In genomic region chr5:157994271-157994691, GRCh38 we compare ENCODE assay signal across 12 cellular contexts.
A peak's percentile ranks its signal among the peaks of the same experiment; 100 is the strongest.
DNase-seq lines count a peak whose midpoint lies in the region; FAIRE-seq and TF ChIP-seq lines count a peak whose summit lies in the region.
"Had no signal": no experiment of that assay in that cellular context is flagged by ENCODE, and none has a peak within 500 bp of the region (broad histone marks: within the 10 kb centered on the region; RNA-seq: fewer than 3 reads in every experiment).

No MANE protein-coding gene starts in this region.

- H3K4me1 ChIP-seq in astrocyte (ENCODE audit: insufficient read depth, low read length) (no peaks in the 10 kb centered on the region), neuronal stem cell (ENCODE audit: control insufficient read depth in 2 of 2, insufficient read depth in 1 of 2, low read depth in 1 of 2, low read length in 2 of 2) (no peaks in the 10 kb centered on the region)

- no peaks in the 10 kb centered on the region for H3K79me2 ChIP-seq in astrocyte (ENCODE audit: insufficient read depth, low read length)

- TF ChIP-seq CTCF in astrocyte (IDR thresholded peaks at IDR 0.05; ENCODE audit: insufficient read depth, low read depth, low read length) (no peak), HFFc6 (IDR thresholded peaks at IDR 0.05) (no peak)

- H2BK15ac ChIP-seq in neuronal stem cell (ENCODE audit: low read length) = peak overlapping the region; percentile 25

- H3K14ac ChIP-seq in neuronal stem cell (ENCODE audit: low read length) = no peak overlapping the region

- H2AFZ ChIP-seq in astrocyte (ENCODE audit: low read depth, low read length) (no peak overlapping the region), neuronal stem cell (ENCODE audit: low read length) (peak overlapping the region; percentile 55)

- no peaks in the 10 kb centered on the region for H3K36me3 ChIP-seq in astrocyte (ENCODE audit: insufficient read depth, low read length)
- H3K36me3 ChIP-seq in neuronal stem cell (replicated peaks in 1 of 2; ENCODE audit: control insufficient read depth in 2 of 2, insufficient read depth in 2 of 2, low read length in 2 of 2) = no peaks in the 10 kb centered on the region

- no peaks in the 10 kb centered on the region for H3K27me3 Mint-ChIP-seq in astrocyte (ENCODE audit: low read depth, unreplicated experiment)
- peaks cover 2% of the 10 kb centered on the region; the same call in 1 of the 2 replicates for H3K27me3 Mint-ChIP-seq in HFFc6 (ENCODE audit: insufficient read depth)

- no peak overlapping the region for H3K4me2 ChIP-seq in astrocyte (ENCODE audit: low read length)
- no peak overlapping the region for H3K4me2 ChIP-seq in neuronal stem cell (ENCODE audit: insufficient read depth, low read length, poor library complexity, severe bottlenecking)

- peak overlapping the region; percentile 34 for H3K27ac Mint-ChIP-seq in astrocyte (ENCODE audit: unreplicated experiment)
- H3K27ac Mint-ChIP-seq in HFFc6 = no peak overlapping the region

- no peak overlapping the region for H2BK12ac ChIP-seq in neuronal stem cell (ENCODE audit: low read length)

- H4K8ac ChIP-seq in neuronal stem cell (ENCODE audit: low read depth, low read length) = no peak overlapping the region

- H3K4me1 Mint-ChIP-seq in astrocyte (ENCODE audit: low read depth, unreplicated experiment) (peaks cover 13% of the 10 kb centered on the region), HFFc6 (ENCODE audit: low read depth) (peaks cover 8% of the 10 kb centered on the region; the same call in 1 of the 2 replicates)

- no peaks in the 10 kb centered on the region for H4K20me1 ChIP-seq in astrocyte (ENCODE audit: insufficient read depth, low read length)

- H3K27ac ChIP-seq in astrocyte (ENCODE audit: low read depth, low read length) (no peak overlapping the region), neuronal stem cell (replicated peaks; ENCODE audit: low read length) (no peak overlapping the region)
- H3K27ac ChIP-seq: 22Rv1 had no signal

- no peak overlapping the region for H3K9ac ChIP-seq in astrocyte (ENCODE audit: low read length)
- no peak overlapping the region for H3K9ac ChIP-seq in neuronal stem cell (ENCODE audit: low read depth, low read length, poor library complexity)

- WGBS in neuronal stem cell (ENCODE audit: extremely low coverage in 2 of 2, insufficient read length in 2 of 2, insufficient replicate concordance in 1 of 2), 2 donors = no CpG with 5 or more reads among the region's 6 CpGs

- FAIRE-seq in astrocyte (lab: Jason Lieb, UNC) = no peak
- FAIRE-seq: colon had no signal

- H3K23ac ChIP-seq in neuronal stem cell (ENCODE audit: low read depth, low read length, poor library complexity) = no peak overlapping the region

- H3K9me3 Mint-ChIP-seq in astrocyte (ENCODE audit: unreplicated experiment) (no peaks in the 10 kb centered on the region), HFFc6 (no peaks in the 10 kb centered on the region)
- H3K9me3 Mint-ChIP-seq: neural crest cell had no signal

- no peak overlapping the region for H3K4me3 ChIP-seq in astrocyte (ENCODE audit: insufficient read depth, low read depth, low read length)
- no peak overlapping the region for H3K4me3 ChIP-seq in neuronal stem cell (ENCODE audit: low read length in 2 of 2)

- H3K4me3 Mint-ChIP-seq in astrocyte (ENCODE audit: unreplicated experiment) (no peak overlapping the region), HFFc6 (no peak overlapping the region)
- H3K4me3 Mint-ChIP-seq: neural crest cell had no signal

- no peak overlapping the region for H4K91ac ChIP-seq in neuronal stem cell (ENCODE audit: low read depth, low read length, poor library complexity)

- no peaks in the 10 kb centered on the region for H3K27me3 ChIP-seq in astrocyte (ENCODE audit: insufficient read depth, low read length)
- H3K27me3 ChIP-seq in neuronal stem cell (ENCODE audit: control insufficient read depth in 3 of 3, insufficient read depth in 3 of 3, low read depth in 1 of 3, low read length in 3 of 3) = no peaks in the 10 kb centered on the region

- no peak overlapping the region for H2BK5ac ChIP-seq in neuronal stem cell (ENCODE audit: low read length)

- no peak overlapping the region for H2AK5ac ChIP-seq in neuronal stem cell (ENCODE audit: low read depth, low read length)

- no peaks in the 10 kb centered on the region for H3K36me3 Mint-ChIP-seq in astrocyte (ENCODE audit: low read depth, unreplicated experiment)
- H3K36me3 Mint-ChIP-seq in HFFc6 (ENCODE audit: low read depth) = no peaks in the 10 kb centered on the region

- H3K79me1 ChIP-seq in neuronal stem cell (ENCODE audit: low read depth, low read length) = no peaks in the 10 kb centered on the region

- no peak overlapping the region for H3K18ac ChIP-seq in neuronal stem cell (ENCODE audit: low read length)

- H3K4ac ChIP-seq in neuronal stem cell (ENCODE audit: low read length) = no peak overlapping the region

- no peak overlapping the region for H2BK120ac ChIP-seq in neuronal stem cell (ENCODE audit: low read depth, low read length)

- peak; percentile 8 for DNase-seq in DMS79 (lab: John Stamatoyannopoulos, UW)
- DNase-seq in DMS79 treated with DMSO at 0.1 percent for 48 hours (lab: John Stamatoyannopoulos, UW) = no peak
- DNase-seq in M059J (ENCODE audit: low read depth) = peak; percentile 41
- no peak for DNase-seq in astrocyte (ENCODE audit: low read depth)
- no peak for DNase-seq in neuronal stem cell (ENCODE audit: low spot score)
- DNase-seq in MV-4-11 (lab: John Stamatoyannopoulos, UW) = no peak
- no peak for DNase-seq in NCI-H510A (lab: John Stamatoyannopoulos, UW)
- DNase-seq in HFFc6 = no peak
- DNase-seq: NCI-H1417 treated with DMSO at 0.1 percent for 48 hours had no signal

- H3K9me3 ChIP-seq in astrocyte (ENCODE audit: insufficient read depth, low read depth, low read length) = no peaks in the 10 kb centered on the region
- no peaks in the 10 kb centered on the region for H3K9me3 ChIP-seq in neuronal stem cell (replicated peaks in 1 of 2; ENCODE audit: control insufficient read depth in 2 of 2, insufficient read depth in 1 of 2, low read depth in 1 of 2, low read length in 2 of 2)

Comparison
In these comparisons a context has a peak if more than half of its experiments do, and no peak if none do; other contexts are left out.
1. DNase-seq: peak in DMS79 (single experiment) and M059J (single experiment); none in DMS79 treated with DMSO at 0.1 percent for 48 hours (single experiment), astrocyte (single experiment), neuronal stem cell (single experiment), MV-4-11 (single experiment), NCI-H510A (single experiment) and HFFc6 (single experiment).